19 cellular contexts compared by ENCODE assay signal in the genomic region with DNA sequence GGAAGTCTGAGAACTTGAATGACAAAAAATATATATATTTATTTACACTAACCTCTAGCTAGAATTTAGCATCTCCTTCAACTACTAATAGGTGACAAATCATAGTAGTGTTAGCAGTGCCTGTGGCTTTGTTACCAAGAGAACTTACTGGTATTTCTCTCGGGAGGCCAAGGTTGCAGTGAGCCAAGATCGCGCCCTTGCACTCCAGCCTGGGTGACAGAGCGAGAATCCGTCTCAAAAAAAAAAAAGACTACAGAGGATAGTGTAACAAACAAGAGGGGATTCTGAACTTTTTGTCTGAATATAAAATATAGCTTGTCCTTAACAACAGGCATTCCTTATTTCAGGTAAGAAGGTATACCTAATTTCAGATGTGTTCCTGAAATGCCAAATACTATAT. TPM values are rescaled to one million over a fixed set of nuclear protein-coding genes. Genes with fewer than 3 reads are reported as not detected.
DNase-seq lines count a peak whose midpoint lies in the region; ATAC-seq and TF ChIP-seq lines count a peak whose summit lies in the region.
"Had no signal": no experiment of that assay in that cellular context is flagged by ENCODE, and none has a peak within 500 bp of the region (broad histone marks: within the 10 kb centered on the region; RNA-seq: fewer than 3 reads in every experiment).

No MANE protein-coding gene starts in this region.

- no peaks in the 10 kb centered on the region for H3K9me3 Mint-ChIP-seq in T-helper 1 cell treated with Interleukin-12 subunit alpha and Interleukin-12 subunit beta and Interleukin-4 antibody, amounts not matched to agents 30 μg/mL and 1 μg/mL, for 36 hours
- H3K9me3 Mint-ChIP-seq in GM23338: no peaks in the 10 kb centered on the region
- H3K9me3 Mint-ChIP-seq in activated naive CD8-positive, alpha-beta T cell (ENCODE audit: low read depth): no peaks in the 10 kb centered on the region
- H3K9me3 Mint-ChIP-seq in nephron: no peaks in the 10 kb centered on the region

- H2AFZ ChIP-seq in GM23338: no peak overlapping the region
- H2AFZ ChIP-seq in PC-9: no peak overlapping the region

- intact Hi-C loops in PC-9 (cut with micrococcal nuclease; ENCODE audit: unreplicated experiment): no loop called here

- peaks cover 6% of the 10 kb centered on the region for H3K36me3 Mint-ChIP-seq in T-helper 1 cell treated with Interleukin-12 subunit alpha and Interleukin-12 subunit beta and Interleukin-4 antibody, amounts not matched to agents 30 μg/mL and 1 μg/mL, for 36 hours (ENCODE audit: low read depth)
- H3K36me3 Mint-ChIP-seq in GM23338 (ENCODE audit: low read depth) (peaks cover 14% of the 10 kb centered on the region), nephron (ENCODE audit: low read depth) (peaks cover 4% of the 10 kb centered on the region)
- peaks cover 3% of the 10 kb centered on the region for H3K36me3 Mint-ChIP-seq in activated naive CD8-positive, alpha-beta T cell

- DNase-seq in T-helper 1 cell: no peak
- DNase-seq in GM23338 (ENCODE audit: low spot score): no peak
- DNase-seq in activated effector memory CD4-positive, alpha-beta T cell treated with anti-CD3 and anti-CD28 coated beads, Interleukin-2, amount 50 U/mL, for 16 hours: no peak
- DNase-seq in stimulated activated naive CD4-positive, alpha-beta T cell treated with Interleukin-2 at 50 U/mL for 16 hours (lab: John Stamatoyannopoulos, UW): no peak
- DNase-seq in PC-9: no peak
- DNase-seq: 8988T, amniotic stem cell, C1 segment of cervical spinal cord, foreskin melanocyte, H7, NCI-H1105 treated with DMSO at 0.1 percent for 48 hours, NCI-H82, occipital lobe, RPMI8226, stomach had no signal

- no peaks in the 10 kb centered on the region for H3K27me3 Mint-ChIP-seq in T-helper 1 cell treated with Interleukin-12 subunit alpha and Interleukin-12 subunit beta and Interleukin-4 antibody, amounts not matched to agents 30 μg/mL and 1 μg/mL, for 36 hours (ENCODE audit: low read depth)
- H3K27me3 Mint-ChIP-seq in GM23338 (ENCODE audit: insufficient read depth, low read depth, poor library complexity): peaks cover 11% of the 10 kb centered on the region
- no peaks in the 10 kb centered on the region for H3K27me3 Mint-ChIP-seq in activated naive CD8-positive, alpha-beta T cell
- H3K27me3 Mint-ChIP-seq in nephron (ENCODE audit: low read depth): no peaks in the 10 kb centered on the region

- no TSS peak for BruUV-seq in PC-9 (replicated peaks; lab: Mats Ljungman, UMichigan)

- no peak for TF ChIP-seq CTCF in GM23338 (conservative IDR thresholded peaks at IDR 0.05; ENCODE audit: low read depth in 2 of 2)
- TF ChIP-seq CTCF in nephron (IDR thresholded peaks at IDR 0.05; ENCODE audit: unreplicated experiment in 3 of 3): no peak
- no peak for TF ChIP-seq CTCF in PC-9 (conservative IDR thresholded peaks at IDR 0.05)

- H3K4me1 ChIP-seq in GM23338 (ENCODE audit: insufficient read depth): no peaks in the 10 kb centered on the region
- H3K4me1 ChIP-seq in PC-9 (replicated peaks; ENCODE audit: insufficient read depth): peaks cover 9% of the 10 kb centered on the region

- ATAC-seq in GM23338: no peak

- H3K4me3 Mint-ChIP-seq in T-helper 1 cell treated with Interleukin-12 subunit alpha and Interleukin-12 subunit beta and Interleukin-4 antibody, amounts not matched to agents 30 μg/mL and 1 μg/mL, for 36 hours: peak overlapping the region; percentile 81
- peak overlapping the region; percentile 83; the same call in 2 of the 3 replicates for H3K4me3 Mint-ChIP-seq in GM23338
- H3K4me3 Mint-ChIP-seq in activated naive CD8-positive, alpha-beta T cell: peak overlapping the region; percentile 81
- peak overlapping the region; percentile 87 to 88 (median 88) for H3K4me3 Mint-ChIP-seq in nephron

- no peaks in the 10 kb centered on the region for H3K9me3 ChIP-seq in PC-9 (ENCODE audit: insufficient read depth, low read depth)
- H3K9me3 ChIP-seq: stomach had no signal

- H3K27ac ChIP-seq in GM23338 (ENCODE audit: low read depth): no peak overlapping the region
- H3K27ac ChIP-seq in PC-9: no peak overlapping the region

- CTCF ChIA-PET in PC-9 (lab: Charles Lee): no interaction called here

- H3K79me2 ChIP-seq in GM23338 (replicated peaks; ENCODE audit: insufficient read depth): peaks cover 31% of the 10 kb centered on the region
- peaks cover 31% of the 10 kb centered on the region for H3K79me2 ChIP-seq in PC-9 (ENCODE audit: low read depth)

- no peaks in the 10 kb centered on the region for H3K27me3 ChIP-seq in GM23338 (ENCODE audit: insufficient read depth)
- H3K27me3 ChIP-seq in PC-9 (ENCODE audit: insufficient read depth, low read depth): no peaks in the 10 kb centered on the region
- H3K27me3 ChIP-seq: stomach had no signal

- H3K4me3 ChIP-seq in GM23338: no peak overlapping the region
- H3K4me3 ChIP-seq in PC-9: no peak overlapping the region
- H3K4me3 ChIP-seq: lung had no signal

- no peaks in the 10 kb centered on the region for H3K9me2 ChIP-seq in GM23338 (ENCODE audit: insufficient read depth)
- H3K9me2 ChIP-seq in PC-9 (ENCODE audit: insufficient read depth): no peaks in the 10 kb centered on the region; the same call in 1 of the 2 replicates

- H3F3A ChIP-seq in GM23338 (replicated peaks; ENCODE audit: low read depth) (no peaks in the 10 kb centered on the region), PC-9 (ENCODE audit: insufficient read depth, low read depth) (no peaks in the 10 kb centered on the region; the same call in 1 of the 2 replicates)

- H3K36me3 ChIP-seq in GM23338 (ENCODE audit: insufficient read depth) (0 out of 2 replicates have a peak, but pooled peaks cover 2% of the 10 kb centered on the region), PC-9 (ENCODE audit: low read depth) (0 out of 2 replicates have a peak, but pooled peaks cover 6% of the 10 kb centered on the region)

- peaks cover 21% of the 10 kb centered on the region for H4K20me1 ChIP-seq in GM23338 (replicated peaks; ENCODE audit: insufficient read depth)
- H4K20me1 ChIP-seq in PC-9 (ENCODE audit: insufficient read depth): peaks cover 8% of the 10 kb centered on the region; the same call in 1 of the 2 replicates

- H3K4me1 Mint-ChIP-seq in T-helper 1 cell treated with Interleukin-12 subunit alpha and Interleukin-12 subunit beta and Interleukin-4 antibody, amounts not matched to agents 30 μg/mL and 1 μg/mL, for 36 hours (ENCODE audit: low read depth): peaks cover 11% of the 10 kb centered on the region
- peaks cover 4% of the 10 kb centered on the region; the same call in 2 of the 3 replicates for H3K4me1 Mint-ChIP-seq in GM23338
- H3K4me1 Mint-ChIP-seq in activated naive CD8-positive, alpha-beta T cell (ENCODE audit: low read depth): peaks cover 20% of the 10 kb centered on the region
- H3K4me1 Mint-ChIP-seq in nephron: peaks cover 12% of the 10 kb centered on the region

- H3K4me2 ChIP-seq in GM23338 (no peak overlapping the region), PC-9 (no peak overlapping the region)

- POLR2A ChIA-PET in PC-9 (lab: Charles Lee; ENCODE audit: unreplicated experiment): no interaction called here

- H3K27ac Mint-ChIP-seq in T-helper 1 cell treated with Interleukin-12 subunit alpha and Interleukin-12 subunit beta and Interleukin-4 antibody, amounts not matched to agents 30 μg/mL and 1 μg/mL, for 36 hours: no peak overlapping the region
- H3K27ac Mint-ChIP-seq in GM23338 (no peak overlapping the region), nephron (peak overlapping the region; percentile 67 to 76 (median 76))
- H3K27ac Mint-ChIP-seq in activated naive CD8-positive, alpha-beta T cell: peak overlapping the region; percentile 89

TF ChIP-seq in GM23338, 12 proteins besides CTCF, POLR2A, EP300 and RAD21 (continues in another document):
- TF ChIP-seq EZH2phosphoT487 (IDR thresholded peaks at IDR 0.05; ENCODE audit: unreplicated experiment): no peak
- no peak for TF ChIP-seq POLR2AphosphoS5 (IDR thresholded peaks at IDR 0.05; ENCODE audit: low read depth)
- TF ChIP-seq STAT1 (IDR thresholded peaks at IDR 0.05; ENCODE audit: unreplicated experiment): no peak
- no peak for TF ChIP-seq CREB1 (CRISPR knock-in tag; IDR thresholded peaks at IDR 0.05; ENCODE audit: low read depth)
- TF ChIP-seq NANOG (IDR thresholded peaks at IDR 0.05; ENCODE audit: borderline replicate concordance): no peak
- TF ChIP-seq ZNF114 (CRISPR knock-in tag; IDR thresholded peaks at IDR 0.05): no peak
- TF ChIP-seq, protein P1, sequence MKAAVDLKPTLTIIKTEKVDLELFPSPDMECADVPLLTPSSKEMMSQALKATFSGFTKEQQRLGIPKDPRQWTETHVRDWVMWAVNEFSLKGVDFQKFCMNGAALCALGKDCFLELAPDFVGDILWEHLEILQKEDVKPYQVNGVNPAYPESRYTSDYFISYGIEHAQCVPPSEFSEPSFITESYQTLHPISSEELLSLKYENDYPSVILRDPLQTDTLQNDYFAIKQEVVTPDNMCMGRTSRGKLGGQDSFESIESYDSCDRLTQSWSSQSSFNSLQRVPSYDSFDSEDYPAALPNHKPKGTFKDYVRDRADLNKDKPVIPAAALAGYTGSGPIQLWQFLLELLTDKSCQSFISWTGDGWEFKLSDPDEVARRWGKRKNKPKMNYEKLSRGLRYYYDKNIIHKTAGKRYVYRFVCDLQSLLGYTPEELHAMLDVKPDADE (IDR thresholded peaks at IDR 0.05): no peak

RNA-seq across cellular contexts. Expression of a gene that starts 1.3 kb away (rescaled TPM):
- total RNA-seq in GM23338 (2014; rRNA removed; shearing (Covaris generic)): 39.8 and 44.4 TPM in 2 replicates
- 20.2 and 22.3 TPM in 2 replicates for polyA plus RNA-seq in GM23338 (2016; fragmentation: Nextera tagmentation; extraction: Ambion mirVana)
- 20.1 and 27.0 TPM in 2 replicates for total RNA-seq in PC-9 (2021)

RNA-seq across cellular contexts. Expression of a gene that starts 34.0 kb away (rescaled TPM):
- total RNA-seq in GM23338 (2014; rRNA removed; shearing (Covaris generic)): 50.8 and 72.7 TPM in 2 replicates
- polyA plus RNA-seq in GM23338 (2016; fragmentation: Nextera tagmentation; extraction: Ambion mirVana): 88.6 and 111 TPM in 2 replicates
- 55.2 and 67.8 TPM in 2 replicates for total RNA-seq in PC-9 (2021)

Comparison
In these comparisons a context has a peak if more than half of its experiments do, and no peak if none do; other contexts are left out.
1. H3K27ac Mint-ChIP-seq: peak in activated naive CD8-positive, alpha-beta T cell (single experiment) and nephron (3 of 3); none in T-helper 1 cell treated with Interleukin-12 subunit alpha and Interleukin-12 subunit beta and Interleukin-4 antibody, amounts not matched to agents 30 μg/mL and 1 μg/mL, for 36 hours (single experiment) and GM23338 (single experiment).
2. Peak in every context shown above with its lines, with median percentiles within 50 percentile points of each other: H3K4me3 Mint-ChIP-seq.